34 cellular contexts compared by ENCODE assay signal in genomic region chr22:45848904-45849303, GRCh38.
"Had no signal": no experiment of that assay in that cellular context is flagged by ENCODE, and none has a peak within 500 bp of the region (broad histone marks: within the 10 kb centered on the region; RNA-seq: fewer than 3 reads in every experiment).

No MANE protein-coding gene starts in this region.

- H3K4me3 ChIP-seq: adrenal gland had no signal

- H3K4me3 Mint-ChIP-seq: activated B cell treated with CpG ODN at 0.5 μM for 24 hours; activated CD4-positive, alpha-beta memory T cell treated with anti-CD3 and anti-CD28 coated beads for 36 hours; activated CD4-positive, alpha-beta T cell treated with anti-CD3 and anti-CD28 coated beads, Interleukin-2, amount 10 ng/mL, durations not matched to agents 24 days and 14 days; activated CD8-positive, alpha-beta T cell treated with anti-CD3 and anti-CD28 coated beads for 36 hours; activated naive CD4-positive, alpha-beta T cell treated with anti-CD3 and anti-CD28 coated beads for 36 hours; activated naive CD8-positive, alpha-beta T cell treated with anti-CD3 and anti-CD28 coated beads for 36 hours; activated T-cell treated with anti-CD3 and anti-CD28 coated beads, Interleukin-2, amount 50 U/mL, for 4 hours; activated T-cell treated with anti-CD3 and anti-CD28 coated beads, Interleukin-2, amount 50 U/mL, for 72 hours; activated T-helper 1 cell treated with anti-CD3 and anti-CD28 coated beads, Interleukin-12 subunit alpha, Interleukin-12 subunit beta, Interleukin-2, Interleukin-4 antibody, amounts not matched to agents 30 ng/mL and 10 ng/mL and 1 ng/mL, durations not matched to agents 14 hours and 24 hours and 36 hours; activated T-helper 17 cell treated with anti-CD3 and anti-CD28 coated beads, Interleukin-2, amount 50 U/mL, for 72 hours; brain; T-helper 1 cell treated with Interleukin-12 subunit alpha and Interleukin-12 subunit beta and Interleukin-4 antibody, amounts not matched to agents 30 μg/mL and 1 μg/mL, for 36 hours; T-helper 2 cell treated with Interferon-gamma antibody and Interleukin-4, amounts not matched to agents 5 μg/mL and 100 μg/mL, for 36 hours had no signal

- H3K27me3 ChIP-seq: adrenal gland had no signal

- H3K27ac ChIP-seq: adrenal gland, VCaP had no signal

- H3K27me3 Mint-ChIP-seq: activated B cell treated with CpG ODN at 0.5 μM for 24 hours; activated CD4-positive, alpha-beta memory T cell treated with anti-CD3 and anti-CD28 coated beads for 36 hours; activated CD4-positive, alpha-beta T cell treated with anti-CD3 and anti-CD28 coated beads, Interleukin-2, amount 10 ng/mL, durations not matched to agents 24 days and 14 days; activated CD8-positive, alpha-beta T cell treated with anti-CD3 and anti-CD28 coated beads for 36 hours; activated naive CD8-positive, alpha-beta T cell treated with anti-CD3 and anti-CD28 coated beads for 36 hours; activated T-helper 17 cell treated with anti-CD3 and anti-CD28 coated beads, Interleukin-2, amount 50 U/mL, for 72 hours had no signal

- H3K4me1 ChIP-seq: adrenal gland had no signal

- FAIRE-seq: TTC549 had no signal

- DNase-seq: activated B cell treated with CpG ODN at 0.5 μM for 24 hours; activated CD4-positive, alpha-beta memory T cell treated with anti-CD3 and anti-CD28 coated beads for 36 hours; activated CD4-positive, alpha-beta T cell treated with anti-CD3 and anti-CD28 coated beads for 4 hours; activated CD4-positive, alpha-beta T cell treated with anti-CD3 and anti-CD28 coated beads, Interleukin-2, amount 50 U/mL, for 1 hour; activated CD4-positive, alpha-beta T cell treated with anti-CD3 and anti-CD28 coated beads, Interleukin-2, amount 50 U/mL, for 4 hours; activated CD4-positive, CD25-positive, alpha-beta regulatory T cell treated with anti-CD3 and anti-CD28 coated beads, Interleukin-2, amount 50 U/mL, for 72 hours; activated CD8-positive, alpha-beta memory T cell treated with anti-CD3 and anti-CD28 coated beads, Interleukin-2, amount 50 U/mL, for 4 hours; activated CD8-positive, alpha-beta T cell treated with anti-CD3 and anti-CD28 coated beads for 36 hours; activated effector memory CD4-positive, alpha-beta T cell treated with anti-CD3 and anti-CD28 coated beads, Interleukin-2, amount 50 U/mL, for 16 hours; activated gamma-delta T cell treated with Interleukin-2 at 50 U/mL for 16 hours; activated naive CD4-positive, alpha-beta T cell; activated naive CD4-positive, alpha-beta T cell treated with anti-CD3 and anti-CD28 coated beads for 36 hours; activated naive CD4-positive, alpha-beta T cell treated with anti-CD3 and anti-CD28 coated beads, Interleukin-2, amount 50 U/mL, for 16 hours; activated naive CD8-positive, alpha-beta T cell treated with anti-CD3 and anti-CD28 coated beads for 36 hours; activated T-cell treated with anti-CD3 and anti-CD28 coated beads for 4 hours; activated T-cell treated with anti-CD3 and anti-CD28 coated beads, Interleukin-2, amount 50 U/mL, for 1 hour; activated T-cell treated with anti-CD3 and anti-CD28 coated beads, Interleukin-2, amount 50 U/mL, for 4 hours; activated T-cell treated with anti-CD3 and anti-CD28 coated beads, Interleukin-2, amount 50 U/mL, for 72 hours; adrenal gland; amniotic stem cell; aorta; central memory CD4-positive, alpha-beta T cell; T-helper 1 cell; T-helper 2 cell; T-helper 9 cell had no signal

- H3K4me1 Mint-ChIP-seq: activated B cell treated with CpG ODN at 0.5 μM for 24 hours; activated CD4-positive, alpha-beta T cell treated with anti-CD3 and anti-CD28 coated beads, Interleukin-2, amount 10 ng/mL, durations not matched to agents 24 days and 14 days; activated naive CD8-positive, alpha-beta T cell treated with anti-CD3 and anti-CD28 coated beads for 36 hours; activated T-helper 17 cell treated with anti-CD3 and anti-CD28 coated beads, Interleukin-2, amount 50 U/mL, for 72 hours had no signal

- H3K27ac Mint-ChIP-seq: activated B cell treated with CpG ODN at 0.5 μM for 24 hours; activated CD4-positive, alpha-beta memory T cell treated with anti-CD3 and anti-CD28 coated beads for 36 hours; activated CD4-positive, alpha-beta T cell treated with anti-CD3 and anti-CD28 coated beads, Interleukin-2, amount 10 ng/mL, durations not matched to agents 24 days and 14 days; activated CD8-positive, alpha-beta T cell treated with anti-CD3 and anti-CD28 coated beads for 36 hours; activated naive CD4-positive, alpha-beta T cell treated with anti-CD3 and anti-CD28 coated beads for 36 hours; activated naive CD4-positive, alpha-beta T cell treated with anti-CD3 and anti-CD28 coated beads, Interleukin-2, amount 50 U/mL, for 72 hours; activated naive CD8-positive, alpha-beta T cell treated with anti-CD3 and anti-CD28 coated beads for 36 hours; activated T-cell treated with anti-CD3 and anti-CD28 coated beads, Interleukin-2, amount 50 U/mL, for 72 hours; activated T-helper 1 cell treated with anti-CD3 and anti-CD28 coated beads, Interleukin-12 subunit alpha, Interleukin-12 subunit beta, Interleukin-2, Interleukin-4 antibody, amounts not matched to agents 30 ng/mL and 10 ng/mL and 1 ng/mL, durations not matched to agents 14 hours and 24 hours and 36 hours; activated T-helper 17 cell treated with anti-CD3 and anti-CD28 coated beads, Interleukin-2, amount 50 U/mL, for 72 hours; brain; T-helper 1 cell treated with Interleukin-12 subunit alpha and Interleukin-12 subunit beta and Interleukin-4 antibody, amounts not matched to agents 30 μg/mL and 1 μg/mL, for 36 hours; T-helper 2 cell treated with Interferon-gamma antibody and Interleukin-4, amounts not matched to agents 5 μg/mL and 100 μg/mL, for 36 hours had no signal
